13 cellular contexts compared by ENCODE assay signal in the genomic region with DNA sequence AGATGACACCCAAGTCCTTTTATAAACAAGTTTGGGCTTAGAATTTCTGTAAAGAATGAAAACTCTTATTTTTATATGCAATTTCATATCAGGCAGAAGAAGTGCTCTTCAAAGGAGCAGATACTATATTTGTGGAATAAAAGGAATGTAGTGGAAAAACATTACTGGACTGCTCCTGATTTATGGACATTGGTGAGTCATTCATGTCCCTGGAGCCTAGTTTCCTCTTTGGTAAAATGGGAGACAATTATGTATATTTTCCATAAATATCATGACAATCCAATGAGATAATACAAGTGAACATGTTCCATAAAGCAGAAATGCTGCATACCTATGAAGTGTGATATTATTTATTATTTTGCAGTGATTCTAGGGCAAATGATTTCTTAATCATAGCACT.
DNase-seq lines count a peak whose midpoint lies in the region; ATAC-seq, FAIRE-seq and TF ChIP-seq lines count a peak whose summit lies in the region.
"Had no signal": no experiment of that assay in that cellular context is flagged by ENCODE, and none has a peak within 500 bp of the region (broad histone marks: within the 10 kb centered on the region; RNA-seq: fewer than 3 reads in every experiment).

No MANE protein-coding gene starts in this region.

- H3K27ac ChIP-seq in mesenchymal stem cell (ENCODE audit: low read length, poor library complexity, severe bottlenecking): peak overlapping the region; percentile 50
- H3K27ac ChIP-seq: C4-2B had no signal

- H2BK5ac ChIP-seq in mesenchymal stem cell (ENCODE audit: low read depth, low read length, poor library complexity, severe bottlenecking): no peak overlapping the region

- no peaks in the 10 kb centered on the region for H3K9me3 ChIP-seq in mesenchymal stem cell (ENCODE audit: control insufficient read depth, low read length)
- no peaks in the 10 kb centered on the region for H3K9me3 ChIP-seq in mucosa of descending colon

- no peak for ATAC-seq in mucosa of descending colon
- ATAC-seq: left ventricle myocardium superior had no signal

- H3K4ac ChIP-seq in mesenchymal stem cell (ENCODE audit: low read depth in 1 of 2, low read length in 2 of 2): no peak overlapping the region

- no peak for TF ChIP-seq CTCF in AG09309 (IDR thresholded peaks at IDR 0.05; ENCODE audit: control insufficient read depth, insufficient read depth, low read depth, low read length, missing control alignments)
- no peak for TF ChIP-seq CTCF in choroid plexus epithelial cell (conservative IDR thresholded peaks at IDR 0.05; ENCODE audit: low read depth, low read length)
- no peak for TF ChIP-seq CTCF in mucosa of descending colon (IDR thresholded peaks at IDR 0.05)

- H2AK5ac ChIP-seq in mesenchymal stem cell (ENCODE audit: low read length, severe bottlenecking): no peak overlapping the region

- H3K4me1 ChIP-seq in mesenchymal stem cell (ENCODE audit: control insufficient read depth, insufficient read depth, low read depth, low read length) (peaks cover 4% of the 10 kb centered on the region), mucosa of descending colon (ENCODE audit: low read depth) (no peaks in the 10 kb centered on the region)

- H3K14ac ChIP-seq in mesenchymal stem cell (ENCODE audit: low read length in 2 of 2): no peak overlapping the region

- H3K23ac ChIP-seq in mesenchymal stem cell (ENCODE audit: low read length in 2 of 2): no peak overlapping the region

- H3K4me3 ChIP-seq in AG09309 (ENCODE audit: control insufficient read depth, low read depth, low read length): no peak overlapping the region
- no peak overlapping the region for H3K4me3 ChIP-seq in choroid plexus epithelial cell (ENCODE audit: low read depth, low read length)
- no peak overlapping the region for H3K4me3 ChIP-seq in mesenchymal stem cell (ENCODE audit: insufficient read depth in 1 of 2, low read depth in 1 of 2, low read length in 2 of 2)
- no peak overlapping the region for H3K4me3 ChIP-seq in mucosa of descending colon

- no peak for FAIRE-seq in HTR-8/SVneo (lab: Jason Lieb, UNC)

- H2AFZ ChIP-seq in mesenchymal stem cell (ENCODE audit: low read depth, low read length): no peak overlapping the region

- H2BK120ac ChIP-seq in mesenchymal stem cell (ENCODE audit: low read depth, low read length): no peak overlapping the region

- no peak overlapping the region for H2BK15ac ChIP-seq in mesenchymal stem cell (ENCODE audit: low read depth, poor library complexity, severe bottlenecking)

- H2BK12ac ChIP-seq in mesenchymal stem cell (ENCODE audit: low read length in 2 of 2): no peak overlapping the region

- no peaks in the 10 kb centered on the region for H3K36me3 ChIP-seq in mesenchymal stem cell (ENCODE audit: control insufficient read depth in 1 of 2, insufficient read depth in 2 of 2, low read depth in 1 of 2, low read length in 2 of 2)
- no peaks in the 10 kb centered on the region for H3K36me3 ChIP-seq in mucosa of descending colon (ENCODE audit: low read depth)

- no peak overlapping the region for H3K4me2 ChIP-seq in mesenchymal stem cell (ENCODE audit: low read length, poor library complexity, severe bottlenecking)

- H3K27me3 ChIP-seq in mesenchymal stem cell (ENCODE audit: control insufficient read depth in 1 of 2, insufficient read depth in 1 of 2, low read length in 2 of 2): no peaks in the 10 kb centered on the region

- no peak overlapping the region for H4K91ac ChIP-seq in mesenchymal stem cell (ENCODE audit: low read length)

- H3K18ac ChIP-seq in mesenchymal stem cell (ENCODE audit: low read depth in 1 of 2, low read length in 2 of 2): no peak overlapping the region

- H3K9ac ChIP-seq in mesenchymal stem cell (ENCODE audit: low read length): no peak overlapping the region

- intact Hi-C loops in mucosa of descending colon (cut with DNase I, micrococcal nuclease): no loop called here

- H4K8ac ChIP-seq in mesenchymal stem cell (ENCODE audit: low read length): no peak overlapping the region

- DNase-seq in AG09309 (ENCODE audit: low read depth) (peak; percentile 27), HTR-8/SVneo (ENCODE audit: insufficient read length, low spot score) (peak; percentile 48), choroid plexus epithelial cell (ENCODE audit: low read depth) (peak; percentile 25), mesenchymal stem cell (peak; percentile 81), NOMO-1 (lab: John Stamatoyannopoulos, UW; ENCODE audit: unreplicated experiment in 2 of 2) (no peak), mucosa of descending colon (no peak), SKM-1 treated with dmso at 0.1 percent for 144 hours (lab: John Stamatoyannopoulos, UW; ENCODE audit: unreplicated experiment) (no peak), NCI-H1694 (lab: John Stamatoyannopoulos, UW) (no peak)
- DNase-seq: left ventricle myocardium superior, NCI-H446, occipital lobe, T1000 had no signal

- H3K79me1 ChIP-seq in mesenchymal stem cell (replicated peaks; ENCODE audit: low read length, poor library complexity, severe bottlenecking): no peaks in the 10 kb centered on the region

Comparison
In these comparisons a context has a peak if more than half of its experiments do, and no peak if none do; other contexts are left out.
1. DNase-seq: peak in AG09309 (single experiment), HTR-8/SVneo (single experiment), choroid plexus epithelial cell (single experiment) and mesenchymal stem cell (single experiment); none in NOMO-1 (0 of 2), mucosa of descending colon (0 of 3), SKM-1 treated with dmso at 0.1 percent for 144 hours (single experiment) and NCI-H1694 (single experiment).